8 cellular contexts compared by ENCODE assay signal in genomic region chr20:46362931-46363872, GRCh38. TPM values are rescaled to one million over a fixed set of nuclear protein-coding genes. Genes with fewer than 3 reads are reported as not detected.
DNase-seq lines count a peak whose midpoint lies in the region; ATAC-seq and TF ChIP-seq lines count a peak whose summit lies in the region.

No MANE protein-coding gene starts in this region.

- no peaks in the 10 kb centered on the region for H3K27me3 ChIP-seq in suprapubic skin

- POLR2A ChIA-PET in WTC11 (lab: Charles Lee), result interaction anchor here (1.5 to 2.0 kb wide), 3 partner anchors 15 to 44 kb away, joined by 5 to 8 read pairs (median 6); partner anchors contain the start of gene ELMO2

- ATAC-seq in HG02938 (IDR thresholded peaks at IDR 0.05; ENCODE audit: unreplicated experiment), result peak; percentile 7
- ATAC-seq in WTC11, result no peak

- TF ChIP-seq EP300 in suprapubic skin (IDR thresholded peaks at IDR 0.05), result no peak

- H3K4me1 Mint-ChIP-seq in WTC11, result peaks cover 13% of the 10 kb centered on the region

- CTCF ChIA-PET in WTC11 (lab: Charles Lee), result interaction anchor here (0.7 to 2.2 kb wide), 10 partner anchors 13 to 351 kb away, joined by 4 to 16 read pairs (median 6); partner anchors contain the start of gene ELMO2

- peak overlapping the region; percentile 99 for H3K27ac ChIP-seq in suprapubic skin

- peak overlapping the region; percentile 91 for H3K4me3 Mint-ChIP-seq in WTC11

- H3K27me3 Mint-ChIP-seq in WTC11 (ENCODE audit: low read depth), result no peaks in the 10 kb centered on the region

- H3K36me3 Mint-ChIP-seq in WTC11, result peaks cover 15% of the 10 kb centered on the region

- peaks cover 30% of the 10 kb centered on the region for H3K36me3 ChIP-seq in suprapubic skin

- TF ChIP-seq CTCF in GM12864 (IDR thresholded peaks at IDR 0.05; ENCODE audit: low read depth, low read length, missing control alignments) (no peak), WTC11 (IDR thresholded peaks at IDR 0.05) (no peak), suprapubic skin (IDR thresholded peaks at IDR 0.05) (no peak)

- H3K9me3 ChIP-seq in iPS-18c (ENCODE audit: control insufficient read depth, insufficient read depth, low read length) (no peaks in the 10 kb centered on the region), suprapubic skin (no peaks in the 10 kb centered on the region)

- WGBS in suprapubic skin, result 61% methylated on average over 14 of the region's 14 CpGs

- H3K27ac Mint-ChIP-seq in WTC11, result peak overlapping the region; percentile 97

- H3K4me3 ChIP-seq in GM12864 (ENCODE audit: low read depth, low read length) (peak overlapping the region; percentile 90), iPS-18c (ENCODE audit: insufficient read depth, low read depth, low read length) (peak overlapping the region; percentile 100), suprapubic skin (peak overlapping the region; percentile 95)

- no peak for DNase-seq in GM12864 (ENCODE audit: low read depth)
- DNase-seq in WTC11 (ENCODE audit: low spot score), result no peak
- DNase-seq in suprapubic skin (ENCODE audit: low spot score in 2 of 2), result no peak
- DNase-seq in NCI-H82 (lab: John Stamatoyannopoulos, UW), result no peak
- no peak for DNase-seq in Kasumi-1 (lab: John Stamatoyannopoulos, UW)
- no peak for DNase-seq in NCI-H2107 treated with DMSO at 0.1 percent for 48 hours (lab: John Stamatoyannopoulos, UW; ENCODE audit: unreplicated experiment)

- peaks cover 70% of the 10 kb centered on the region for H3K4me1 ChIP-seq in suprapubic skin

- no peaks in the 10 kb centered on the region for H3K9me3 Mint-ChIP-seq in WTC11

- TF ChIP-seq POLR2A in suprapubic skin (IDR thresholded peaks at IDR 0.05), result no peak

TF ChIP-seq in WTC11, 78 proteins besides CTCF, POLR2A, EP300 and RAD21:
- no peak for TF ChIP-seq NFYB (CRISPR knock-in tag; conservative IDR thresholded peaks at IDR 0.05; ENCODE audit: low read depth)
- no peak for TF ChIP-seq ZNF121 (CRISPR knock-in tag; IDR thresholded peaks at IDR 0.05)
- TF ChIP-seq ARID4B (CRISPR knock-in tag; IDR thresholded peaks at IDR 0.05; ENCODE audit: borderline replicate concordance), result no peak
- 0 out of 2 replicates have a peak, but pooled peaks have one; percentile 9 for TF ChIP-seq KAT7 (CRISPR knock-in tag; IDR thresholded peaks at IDR 0.05; ENCODE audit: borderline replicate concordance)
- no peak for TF ChIP-seq ZNF317 (CRISPR knock-in tag; IDR thresholded peaks at IDR 0.05; ENCODE audit: borderline replicate concordance, low read depth)

RNA-seq across cellular contexts. Expression of gene ELMO2, which starts 43.2 kb away (rescaled TPM):
- total RNA-seq in WTC11 (2021) (28.4 to 35.5 TPM (median 32.3 TPM) in 3 replicates), suprapubic skin (10 to 100 TPM; 46.7 to 62.4 (median 55.1) TPM)

RNA-seq across cellular contexts. Expression of gene CDH22, which starts 54.9 kb away (rescaled TPM):
- total RNA-seq in WTC11 (2021) (0.13 to 0.16 TPM (median 0.16 TPM) in 3 replicates), suprapubic skin (1 to 10 TPM; 2.6 to 5.1 (median 3.3) TPM)
